1 cellular context compared by ENCODE assay signal in genomic region chr6:134077301-134077700, GRCh38.
A peak's percentile ranks its signal among the peaks of the same experiment; 100 is the strongest.
TF ChIP-seq lines count a peak whose summit lies in the region.

No MANE protein-coding gene starts in this region.

TF ChIP-seq in K562, 482 proteins besides CTCF, POLR2A, EP300 and RAD21 (continued from another document):
- TF ChIP-seq GABPA (tag; conservative IDR thresholded peaks at IDR 0.05; ENCODE audit: low read depth) (0 out of 2 replicates have a peak, but pooled peaks have one; percentile 35), ZBTB9 (CRISPR knock-in tag; IDR thresholded peaks at IDR 0.05) (no peak), ETV1 (tag; conservative IDR thresholded peaks at IDR 0.05; ENCODE audit: low read depth) (peak; percentile 24; the same call in 1 of the 2 replicates)
